In genomic region chr11:26324270-26324669, GRCh38 we compare ENCODE assay signal across 10 cellular contexts. TPM values are rescaled to one million over a fixed set of nuclear protein-coding genes. Genes with fewer than 3 reads are reported as not detected.
"Had no signal": no experiment of that assay in that cellular context is flagged by ENCODE, and none has a peak within 500 bp of the region (broad histone marks: within the 10 kb centered on the region; RNA-seq: fewer than 3 reads in every experiment).

No MANE protein-coding gene starts in this region.

- H3K4me1 ChIP-seq: HAP-1 had no signal

- DNase-seq: GM23248, GOT3, H7, HFFc6, KG1 had no signal

- H3K9ac ChIP-seq: GM23248 had no signal

- H3K36me3 ChIP-seq: HAP-1 had no signal

- H2AFZ ChIP-seq: GM23248 had no signal

- H3K9me3 ChIP-seq: HAP-1 had no signal

- H3K27ac ChIP-seq: GM23248, HL-60 had no signal

- H3K4me3 ChIP-seq: GM23248, HAP-1 had no signal

- ATAC-seq: HCT116 had no signal

RNA-seq across cellular contexts. Expression of gene ANO3, which starts 7.7 kb away (rescaled TPM):
- total RNA-seq: H7, HT1080 had no signal
- polyA plus RNA-seq: IgD-negative memory B cell had no signal
